Comparison of ENCODE assay signal across 10 cellular contexts in genomic region chr12:120118710-120119097, GRCh38. TPM values are rescaled to one million over a fixed set of nuclear protein-coding genes. Genes with fewer than 3 reads are reported as not detected.
DNase-seq lines count a peak whose midpoint lies in the region; ATAC-seq and TF ChIP-seq lines count a peak whose summit lies in the region.
"Had no signal": no experiment of that assay in that cellular context is flagged by ENCODE, and none has a peak within 500 bp of the region (broad histone marks: within the 10 kb centered on the region; RNA-seq: fewer than 3 reads in every experiment).

No MANE protein-coding gene starts in this region.

- no peak for TF ChIP-seq POLR2A in upper lobe of left lung (IDR thresholded peaks at IDR 0.05)

- no peak for DNase-seq in activated naive CD4-positive, alpha-beta T cell treated with anti-CD3 and anti-CD28 coated beads, Interleukin-2, amount 10 ng/mL, durations not matched to agents 7 days and 5 days
- DNase-seq in activated naive CD4-positive, alpha-beta T cell treated with anti-CD3 and anti-CD28 coated beads, Interleukin-2, amount 50 U/mL, for 16 hours = no peak
- DNase-seq in activated T-helper 2 cell treated with anti-CD3 and anti-CD28 coated beads, Interferon-gamma antibody, Interleukin-2, Interleukin-4, amounts not matched to agents 10 μg/mL and 5 μg/mL and 100 μg/mL, durations not matched to agents 14 hours and 24 hours and 36 hours (ENCODE audit: low spot score) = no peak
- no peak for DNase-seq in upper lobe of left lung
- DNase-seq in HT-29 (ENCODE audit: low spot score) = no peak
- DNase-seq in NCI-H2227 (lab: John Stamatoyannopoulos, UW; ENCODE audit: unreplicated experiment) = no peak
- no peak for DNase-seq in NCI-H1092 (lab: John Stamatoyannopoulos, UW)
- DNase-seq: GDM1; stimulated activated CD4-positive, alpha-beta T cell treated with anti-CD3 and anti-CD28 coated beads, Interleukin-12 subunit alpha, Interleukin-12 subunit beta, amount 100 ng/mL, for 4 hours had no signal

- H3K4me1 Mint-ChIP-seq in activated naive CD4-positive, alpha-beta T cell treated with anti-CD3 and anti-CD28 coated beads, Interleukin-2, amount 10 ng/mL, durations not matched to agents 7 days and 5 days = peaks cover 78% of the 10 kb centered on the region
- peaks cover 68% of the 10 kb centered on the region for H3K4me1 Mint-ChIP-seq in activated T-helper 2 cell treated with anti-CD3 and anti-CD28 coated beads, Interferon-gamma antibody, Interleukin-2, Interleukin-4, amounts not matched to agents 10 μg/mL and 5 μg/mL and 100 μg/mL, durations not matched to agents 14 hours and 24 hours and 36 hours (ENCODE audit: low read depth)

- H3K36me3 Mint-ChIP-seq in activated naive CD4-positive, alpha-beta T cell treated with anti-CD3 and anti-CD28 coated beads, Interleukin-2, amount 10 ng/mL, durations not matched to agents 7 days and 5 days = peaks cover 39% of the 10 kb centered on the region
- H3K36me3 Mint-ChIP-seq in activated T-helper 2 cell treated with anti-CD3 and anti-CD28 coated beads, Interferon-gamma antibody, Interleukin-2, Interleukin-4, amounts not matched to agents 10 μg/mL and 5 μg/mL and 100 μg/mL, durations not matched to agents 14 hours and 24 hours and 36 hours (ENCODE audit: low read depth) = peaks cover 40% of the 10 kb centered on the region

- H3K4me3 Mint-ChIP-seq in activated naive CD4-positive, alpha-beta T cell treated with anti-CD3 and anti-CD28 coated beads, Interleukin-2, amount 10 ng/mL, durations not matched to agents 7 days and 5 days = peak overlapping the region; percentile 84
- peak overlapping the region; percentile 86 for H3K4me3 Mint-ChIP-seq in activated T-helper 2 cell treated with anti-CD3 and anti-CD28 coated beads, Interferon-gamma antibody, Interleukin-2, Interleukin-4, amounts not matched to agents 10 μg/mL and 5 μg/mL and 100 μg/mL, durations not matched to agents 14 hours and 24 hours and 36 hours (ENCODE audit: low read depth)

- peak overlapping the region; percentile 93; the same call in 1 of the 2 replicates for H3K4me3 ChIP-seq in iPS-18c (ENCODE audit: insufficient read depth, low read depth, low read length)
- H3K4me3 ChIP-seq in upper lobe of left lung = peak overlapping the region in 1 of 4 donors; percentile 98

- 85 to 93% methylated on average over 3 of the region's 3 CpGs for WGBS in upper lobe of left lung, 2 donors

- peak overlapping the region; percentile 72 for H3K27ac Mint-ChIP-seq in activated naive CD4-positive, alpha-beta T cell treated with anti-CD3 and anti-CD28 coated beads, Interleukin-2, amount 10 ng/mL, durations not matched to agents 7 days and 5 days
- H3K27ac Mint-ChIP-seq in activated T-helper 2 cell treated with anti-CD3 and anti-CD28 coated beads, Interferon-gamma antibody, Interleukin-2, Interleukin-4, amounts not matched to agents 10 μg/mL and 5 μg/mL and 100 μg/mL, durations not matched to agents 14 hours and 24 hours and 36 hours = peak overlapping the region; percentile 62

- peaks cover 0 to 12% (median 2%) of the 10 kb centered on the region in 4 donors for H3K36me3 ChIP-seq in upper lobe of left lung

- ATAC-seq in upper lobe of left lung (ENCODE audit: low FRiP score in 2 of 2) = no peak

- no peak for TF ChIP-seq EP300 in upper lobe of left lung (IDR thresholded peaks at IDR 0.05)

- peak overlapping the region in 3 of 4 donors; percentile 2 to 53 (median 42) for H3K27ac ChIP-seq in upper lobe of left lung

- H3K9me3 ChIP-seq in iPS-18c (ENCODE audit: control insufficient read depth, insufficient read depth, low read length) (peaks cover 2% of the 10 kb centered on the region), upper lobe of left lung (no peaks in the 10 kb centered on the region)

- no peaks in the 10 kb centered on the region for H3K27me3 Mint-ChIP-seq in activated naive CD4-positive, alpha-beta T cell treated with anti-CD3 and anti-CD28 coated beads, Interleukin-2, amount 10 ng/mL, durations not matched to agents 7 days and 5 days
- H3K27me3 Mint-ChIP-seq in activated T-helper 2 cell treated with anti-CD3 and anti-CD28 coated beads, Interferon-gamma antibody, Interleukin-2, Interleukin-4, amounts not matched to agents 10 μg/mL and 5 μg/mL and 100 μg/mL, durations not matched to agents 14 hours and 24 hours and 36 hours (ENCODE audit: low read depth) = no peaks in the 10 kb centered on the region

- no peak for TF ChIP-seq CTCF in upper lobe of left lung (IDR thresholded peaks at IDR 0.05)

- CTCF ChIA-PET in activated naive CD4-positive, alpha-beta T cell treated with anti-CD3 and anti-CD28 coated beads, Interleukin-2, amount 10 ng/mL, durations not matched to agents 7 days and 5 days (lab: Charles Lee) = interaction anchor here (1.0 kb wide), 1 partner anchor 8 kb away, joined by 3 read pairs; no protein-coding TSS in a partner anchor

- no peaks in the 10 kb centered on the region for H3K9me3 Mint-ChIP-seq in activated naive CD4-positive, alpha-beta T cell treated with anti-CD3 and anti-CD28 coated beads, Interleukin-2, amount 10 ng/mL, durations not matched to agents 7 days and 5 days
- no peaks in the 10 kb centered on the region for H3K9me3 Mint-ChIP-seq in activated T-helper 2 cell treated with anti-CD3 and anti-CD28 coated beads, Interferon-gamma antibody, Interleukin-2, Interleukin-4, amounts not matched to agents 10 μg/mL and 5 μg/mL and 100 μg/mL, durations not matched to agents 14 hours and 24 hours and 36 hours

- H3K27me3 ChIP-seq in upper lobe of left lung = no peaks in the 10 kb centered on the region

- intact Hi-C loops in activated T-helper 2 cell treated with anti-CD3 and anti-CD28 coated beads, Interferon-gamma antibody, Interleukin-2, Interleukin-4, amounts not matched to agents 10 μg/mL and 5 μg/mL and 100 μg/mL, durations not matched to agents 14 hours and 24 hours and 36 hours (cut with micrococcal nuclease) = loop anchor here (1.0 to 5.0 kb wide), 6 partner anchors 7 to 174 kb away; partner anchors contain the start of gene RNU4-1

- H3K4me1 ChIP-seq in upper lobe of left lung = peaks cover 29 to 42% (median 38%) of the 10 kb centered on the region in 4 donors

RNA-seq across cellular contexts. Expression of gene RAB35, which starts 2.2 kb away (rescaled TPM):
- 86.5 and 87.0 TPM in 2 replicates for total RNA-seq in activated T-helper 2 cell treated with anti-CD3 and anti-CD28 coated beads, Interferon-gamma antibody, Interleukin-2, Interleukin-4, amounts not matched to agents 10 μg/mL and 5 μg/mL and 100 μg/mL, durations not matched to agents 14 hours and 24 hours and 36 hours
- 10 to 100 TPM; 14.2 to 63.1 (median 23.2) TPM for total RNA-seq in upper lobe of left lung
- 46.1 and 53.4 TPM in 2 replicates for total RNA-seq in HT-29 (2014; rRNA removed; shearing (Covaris generic))
